Comparison of ENCODE assay signal across 11 cellular contexts in the genomic region with DNA sequence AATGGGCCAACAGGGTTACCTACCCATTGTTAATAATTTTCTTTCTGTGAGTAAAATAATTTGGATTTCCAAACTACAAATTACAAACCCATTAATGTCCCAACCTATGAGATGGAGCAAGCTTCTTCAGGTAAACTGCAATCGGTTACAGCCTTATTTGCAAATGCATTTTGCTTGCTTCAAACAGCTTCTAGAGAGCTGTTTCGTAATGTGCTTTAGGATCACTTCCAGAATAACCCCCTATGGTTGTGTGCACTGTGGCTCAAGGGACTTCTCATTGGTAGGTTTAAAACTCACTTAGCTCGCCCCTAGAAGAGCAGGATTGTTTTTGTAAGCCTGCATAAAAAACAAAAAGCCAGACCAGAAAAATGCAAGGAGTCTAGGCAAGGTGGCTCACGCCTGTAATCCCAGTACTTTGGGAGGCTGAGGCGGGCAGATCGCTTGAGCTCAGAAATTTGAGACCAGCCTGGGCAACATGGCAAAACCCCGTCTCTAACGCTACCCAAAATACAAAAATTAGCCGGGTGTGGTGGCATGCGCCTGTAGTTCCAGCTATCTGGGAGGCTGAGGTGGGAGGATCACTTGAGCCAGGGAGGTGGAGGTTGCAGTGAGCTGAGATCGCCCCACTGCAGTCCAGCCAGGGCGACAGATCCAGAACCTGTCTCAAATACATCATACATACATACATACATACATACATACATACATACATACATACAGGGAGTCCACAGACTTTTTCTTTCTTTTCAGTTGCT. TPM values are rescaled to one million over a fixed set of nuclear protein-coding genes. Genes with fewer than 3 reads are reported as not detected.
A peak's percentile ranks its signal among the peaks of the same experiment; 100 is the strongest.
DNase-seq lines count a peak whose midpoint lies in the region; ATAC-seq and TF ChIP-seq lines count a peak whose summit lies in the region.
"Had no signal": no experiment of that assay in that cellular context is flagged by ENCODE, and none has a peak within 500 bp of the region (broad histone marks: within the 10 kb centered on the region; RNA-seq: fewer than 3 reads in every experiment).

No MANE protein-coding gene starts in this region.

- no peak overlapping the region for H2BK5ac ChIP-seq in mesenchymal stem cell (ENCODE audit: low read depth, low read length, poor library complexity, severe bottlenecking)

- dilution Hi-C loops in mammary epithelial cell (cut with HindIII; ENCODE audit: low sequenced_read_pairs), result loop anchor here (5.0 kb wide), 2 partner anchors 37 to 107 kb away; no protein-coding TSS in a partner anchor

- intact Hi-C loops in MCF 10A (cut with micrococcal nuclease) (loop anchor here (5.0 kb wide), 1 partner anchor 102 kb away; no protein-coding TSS in a partner anchor), mammary epithelial cell (cut with micrococcal nuclease) (loop anchor here (5.0 kb wide), 1 partner anchor 62 kb away; no protein-coding TSS in a partner anchor), lower leg skin (cut with DNase I; ENCODE audit: low total_unique reads) (no loop called here), sigmoid colon (cut with DNase I) (no loop called here)
- intact Hi-C loops in activated CD4-positive, alpha-beta memory T cell treated with anti-CD3 and anti-CD28 coated beads for 36 hours (cut with micrococcal nuclease), result no loop called here

- no peaks in the 10 kb centered on the region for H4K20me1 ChIP-seq in mammary epithelial cell (ENCODE audit: insufficient read depth, low read length)

- H3K27me3 ChIP-seq in mammary epithelial cell (ENCODE audit: insufficient read depth, low read length) (no peaks in the 10 kb centered on the region), mesenchymal stem cell (ENCODE audit: control insufficient read depth in 1 of 2, insufficient read depth in 1 of 2, low read length in 2 of 2) (no peaks in the 10 kb centered on the region), upper lobe of left lung (no peaks in the 10 kb centered on the region), sigmoid colon (no peaks in the 10 kb centered on the region)
- H3K27me3 ChIP-seq: SJSA1 had no signal

- H2BK12ac ChIP-seq in mesenchymal stem cell (ENCODE audit: low read length in 2 of 2), result no peak overlapping the region

- H3K18ac ChIP-seq in mesenchymal stem cell (ENCODE audit: low read depth in 1 of 2, low read length in 2 of 2), result no peak overlapping the region

- H3K36me3 ChIP-seq in mammary epithelial cell (ENCODE audit: insufficient read depth, low read length) (no peaks in the 10 kb centered on the region), mesenchymal stem cell (ENCODE audit: control insufficient read depth in 1 of 2, insufficient read depth in 2 of 2, low read depth in 1 of 2, low read length in 2 of 2) (no peaks in the 10 kb centered on the region), upper lobe of left lung (no peaks in the 10 kb centered on the region), sigmoid colon (no peaks in the 10 kb centered on the region)

- H3K14ac ChIP-seq in mesenchymal stem cell (ENCODE audit: low read length in 2 of 2), result no peak overlapping the region

- in situ Hi-C loops in mammary epithelial cell (cut with MboI; ENCODE audit: low sequenced_read_pairs in 2 of 2), result no loop called here

- H3K27me3 Mint-ChIP-seq in MCF 10A (ENCODE audit: insufficient read depth, unreplicated experiment), result no peaks in the 10 kb centered on the region
- H3K27me3 Mint-ChIP-seq in activated CD4-positive, alpha-beta memory T cell treated with anti-CD3 and anti-CD28 coated beads for 36 hours, result no peaks in the 10 kb centered on the region

- TF ChIP-seq POLR2A in upper lobe of left lung (IDR thresholded peaks at IDR 0.05), result no peak
- TF ChIP-seq POLR2A in lower leg skin (IDR thresholded peaks at IDR 0.05), result no peak
- TF ChIP-seq POLR2A in sigmoid colon (IDR thresholded peaks at IDR 0.05), result no peak

- no peak overlapping the region for H2AK5ac ChIP-seq in mesenchymal stem cell (ENCODE audit: low read length, severe bottlenecking)

- no peak overlapping the region for H3K23ac ChIP-seq in mesenchymal stem cell (ENCODE audit: low read length in 2 of 2)

- no peaks in the 10 kb centered on the region for H3K9me3 ChIP-seq in mammary epithelial cell (replicated peaks; ENCODE audit: insufficient read depth, low read length)
- no peaks in the 10 kb centered on the region for H3K9me3 ChIP-seq in mesenchymal stem cell (ENCODE audit: control insufficient read depth, low read length)
- peaks cover 0 to 6% (median 0%) of the 10 kb centered on the region in 4 donors for H3K9me3 ChIP-seq in upper lobe of left lung
- no peaks in the 10 kb centered on the region for H3K9me3 ChIP-seq in sigmoid colon
- H3K9me3 ChIP-seq: SJSA1 had no signal

- H2AFZ ChIP-seq in mammary epithelial cell (ENCODE audit: low read depth, low read length) (no peak overlapping the region), mesenchymal stem cell (ENCODE audit: low read depth, low read length) (no peak overlapping the region)

- CTCF ChIA-PET in MCF 10A (lab: Yijun Ruan, JAX) (interaction anchor here (0.6 to 1.3 kb wide), 8 partner anchors 10 to 241 kb away, joined by 3 to 5 read pairs (median 3); no protein-coding TSS in a partner anchor), mammary epithelial cell (lab: Charles Lee; ENCODE audit: low non-redundant PET) (interaction anchor here (0.6 kb wide), 1 partner anchor 46 kb away, joined by 3 read pairs; no protein-coding TSS in a partner anchor)
- CTCF ChIA-PET in activated CD4-positive, alpha-beta memory T cell treated with anti-CD3 and anti-CD28 coated beads for 36 hours (lab: Charles Lee), result interaction anchor here (1.4 to 1.6 kb wide), 6 partner anchors 9 to 240 kb away, joined by 3 to 6 read pairs (median 4); no protein-coding TSS in a partner anchor

- H3K4me1 Mint-ChIP-seq in MCF 10A (ENCODE audit: insufficient read depth, unreplicated experiment), result peaks cover 20% of the 10 kb centered on the region
- H3K4me1 Mint-ChIP-seq in activated CD4-positive, alpha-beta memory T cell treated with anti-CD3 and anti-CD28 coated beads for 36 hours (ENCODE audit: low read depth), result peaks cover 35% of the 10 kb centered on the region

- no peak overlapping the region for H2BK120ac ChIP-seq in mesenchymal stem cell (ENCODE audit: low read depth, low read length)

- no peak overlapping the region for H3K4ac ChIP-seq in mesenchymal stem cell (ENCODE audit: low read depth in 1 of 2, low read length in 2 of 2)

- H3K4me2 ChIP-seq in mammary epithelial cell (ENCODE audit: insufficient read depth, low read depth, low read length), result no peak overlapping the region
- no peak overlapping the region for H3K4me2 ChIP-seq in mesenchymal stem cell (ENCODE audit: low read length, poor library complexity, severe bottlenecking)

- peaks cover 11% of the 10 kb centered on the region for H3K36me3 Mint-ChIP-seq in MCF 10A (ENCODE audit: insufficient read depth, unreplicated experiment)
- peaks cover 9% of the 10 kb centered on the region for H3K36me3 Mint-ChIP-seq in activated CD4-positive, alpha-beta memory T cell treated with anti-CD3 and anti-CD28 coated beads for 36 hours

- POLR2A ChIA-PET in MCF 10A (lab: Yijun Ruan, JAX), result interaction anchor here (0.5 to 9.2 kb wide), 3 partner anchors 15 to 91 kb away, joined by 4 to 95 read pairs (median 12); no protein-coding TSS in a partner anchor
- POLR2A ChIA-PET in activated CD4-positive, alpha-beta memory T cell treated with anti-CD3 and anti-CD28 coated beads for 36 hours (lab: Charles Lee), result no interaction called here

- H3K27ac Mint-ChIP-seq in MCF 10A (ENCODE audit: low read depth, unreplicated experiment), result peak overlapping the region; percentile 78
- H3K27ac Mint-ChIP-seq in activated CD4-positive, alpha-beta memory T cell treated with anti-CD3 and anti-CD28 coated beads for 36 hours, result peak overlapping the region; percentile 15

- H3K9ac ChIP-seq in mammary epithelial cell (ENCODE audit: insufficient read depth, low read length) (no peak overlapping the region), mesenchymal stem cell (ENCODE audit: low read length) (peak overlapping the region; percentile 79)

- TF ChIP-seq EP300 in upper lobe of left lung (IDR thresholded peaks at IDR 0.05), result peak in 1 of 4 donors; percentile 41
- no peak for TF ChIP-seq EP300 in sigmoid colon (IDR thresholded peaks at IDR 0.05)

- BruUV-seq in MCF 10A (replicated peaks; lab: Mats Ljungman, UMichigan), result TSS peak; percentile 53
- no TSS peak for BruUV-seq in mammary epithelial cell (replicated peaks; lab: Mats Ljungman, UMichigan)

- H2BK15ac ChIP-seq in mesenchymal stem cell (ENCODE audit: low read depth, poor library complexity, severe bottlenecking), result no peak overlapping the region

- H3K27ac ChIP-seq in mammary epithelial cell (ENCODE audit: insufficient read depth, low read depth, low read length), result no peak overlapping the region
- no peak overlapping the region for H3K27ac ChIP-seq in mesenchymal stem cell (ENCODE audit: low read length, poor library complexity, severe bottlenecking)
- H3K27ac ChIP-seq in upper lobe of left lung, result peak overlapping the region; percentile 97 to 100 (median 98)
- H3K27ac ChIP-seq in sigmoid colon, result peak overlapping the region in 2 of 4 donors; percentile 46 to 100
- H3K27ac ChIP-seq: SJSA1 had no signal

- ATAC-seq in upper lobe of left lung (ENCODE audit: low FRiP score in 2 of 2), result no peak

- peak overlapping the region; percentile 60 for H3K4me3 Mint-ChIP-seq in MCF 10A (ENCODE audit: unreplicated experiment)
- no peak overlapping the region for H3K4me3 Mint-ChIP-seq in activated CD4-positive, alpha-beta memory T cell treated with anti-CD3 and anti-CD28 coated beads for 36 hours

- no peak overlapping the region for H4K8ac ChIP-seq in mesenchymal stem cell (ENCODE audit: low read length)

- TF ChIP-seq CTCF in MCF 10A (IDR thresholded peaks at IDR 0.05; ENCODE audit: unreplicated experiment) (no peak), mammary epithelial cell (conservative IDR thresholded peaks at IDR 0.05 in 1 of 2, IDR thresholded peaks at IDR 0.05 in 1 of 2; ENCODE audit: extremely low read depth in 1 of 2, insufficient read depth in 1 of 2, low read depth in 1 of 2, low read length in 2 of 2) (no peak), upper lobe of left lung (IDR thresholded peaks at IDR 0.05) (no peak), lower leg skin (IDR thresholded peaks at IDR 0.05) (no peak), sigmoid colon (IDR thresholded peaks at IDR 0.05) (no peak)

- no peaks in the 10 kb centered on the region for H3K79me2 ChIP-seq in mammary epithelial cell (ENCODE audit: insufficient read depth, low read length)

- DNase-seq in MCF 10A (ENCODE audit: unreplicated experiment) (no peak), mammary epithelial cell (no peak), mesenchymal stem cell (no peak), upper lobe of left lung (no peak), lower leg skin (ENCODE audit: low spot score in 2 of 2) (no peak), sigmoid colon (no peak), DMS53 (lab: John Stamatoyannopoulos, UW) (no peak)
- DNase-seq in activated CD4-positive, alpha-beta memory T cell treated with anti-CD3 and anti-CD28 coated beads for 36 hours, result no peak
- DNase-seq: amygdala, GOT3 had no signal

- peaks cover 1% of the 10 kb centered on the region for H3K79me1 ChIP-seq in mesenchymal stem cell (replicated peaks; ENCODE audit: low read length, poor library complexity, severe bottlenecking)

- no peaks in the 10 kb centered on the region for H3K9me3 Mint-ChIP-seq in MCF 10A (ENCODE audit: unreplicated experiment)
- H3K9me3 Mint-ChIP-seq in activated CD4-positive, alpha-beta memory T cell treated with anti-CD3 and anti-CD28 coated beads for 36 hours, result no peaks in the 10 kb centered on the region

- WGBS in mammary epithelial cell (ENCODE audit: low coverage, missing lambda C conversion rate), result 93% methylated on average over 12 of the region's 12 CpGs
- 96% methylated on average over 11 of the region's 12 CpGs for WGBS in mesenchymal stem cell
- 84% methylated on average over 10 to 12 of the region's 12 CpGs for WGBS in upper lobe of left lung, 2 donors
- 82 to 84% methylated on average over 12 of the region's 12 CpGs for WGBS in lower leg skin, 2 donors
- 88 to 93% methylated on average over 12 of the region's 12 CpGs for WGBS in sigmoid colon, 2 donors

- H3K4me3 ChIP-seq in mammary epithelial cell (replicated peaks in 1 of 3; ENCODE audit: insufficient read depth in 1 of 3, low read depth in 2 of 3, low read length in 3 of 3) (no peak overlapping the region), mesenchymal stem cell (ENCODE audit: insufficient read depth in 1 of 2, low read depth in 1 of 2, low read length in 2 of 2) (peak overlapping the region in 1 of 2 experiments; percentile 68), upper lobe of left lung (peak overlapping the region in 1 of 4 donors; percentile 17), lower leg skin (ENCODE audit: low read depth, poor library complexity, severe bottlenecking) (no peak overlapping the region), sigmoid colon (no peak overlapping the region)
- H3K4me3 ChIP-seq: SJSA1 had no signal

- no peak overlapping the region for H4K91ac ChIP-seq in mesenchymal stem cell (ENCODE audit: low read length)

- H3K4me1 ChIP-seq in mammary epithelial cell (ENCODE audit: insufficient read depth, low read length) (peaks cover 5% of the 10 kb centered on the region), mesenchymal stem cell (ENCODE audit: control insufficient read depth, insufficient read depth, low read depth, low read length) (peaks cover 4% of the 10 kb centered on the region), upper lobe of left lung (peaks cover 27 to 46% (median 32%) of the 10 kb centered on the region in 4 donors), sigmoid colon (peaks cover 0 to 18% (median 10%) of the 10 kb centered on the region in 4 donors)

RNA-seq across cellular contexts. Expression of gene MAP3K8, which starts 3.3 kb away (rescaled TPM):
- total RNA-seq in MCF 10A (2022) (1.5 and 2.2 TPM in 2 replicates), mammary epithelial cell (1 to 10 TPM; 1.2 to 3.8 TPM), upper lobe of left lung (10 to 100 TPM; 32.5 to 71.2 (median 42.8) TPM), lower leg skin (10 to 100 TPM; 27.0 to 41.8 (median 35.5) TPM), sigmoid colon (10 to 100 TPM; 13.6 to 66.5 (median 17.2) TPM)
- polyA plus RNA-seq in mammary epithelial cell (0.90 TPM), sigmoid colon (10 to 100 TPM in 1 of 3 donors, 1 to 10 TPM in 2; 6.0 to 17.5 (median 7.2) TPM)
- polyA minus RNA-seq in mammary epithelial cell, result not detected
- 10 to 100 TPM; 36.5 to 40.6 TPM for total RNA-seq in activated CD4-positive, alpha-beta memory T cell treated with anti-CD3 and anti-CD28 coated beads for 36 hours
- polyA plus RNA-seq in mesenchymal stem cell (2013, experiment 1 of 2), result 9.7 TPM
- polyA plus RNA-seq in mesenchymal stem cell (2013, experiment 2 of 2), result 9.5 TPM

Comparison
In these comparisons a context has a peak if more than half of its experiments do, and no peak if none do; other contexts are left out.
1. H3K27ac ChIP-seq: peak in upper lobe of left lung (4 of 4); none in mammary epithelial cell (single experiment) and mesenchymal stem cell (single experiment).
2. intact Hi-C loops: an anchor here in MCF 10A (5.0 kb wide) and mammary epithelial cell (5.0 kb wide); none called in activated CD4-positive, alpha-beta memory T cell treated with anti-CD3 and anti-CD28 coated beads for 36 hours, lower leg skin and sigmoid colon.